ENCODE assay signal across 1 cellular context in the genomic region with DNA sequence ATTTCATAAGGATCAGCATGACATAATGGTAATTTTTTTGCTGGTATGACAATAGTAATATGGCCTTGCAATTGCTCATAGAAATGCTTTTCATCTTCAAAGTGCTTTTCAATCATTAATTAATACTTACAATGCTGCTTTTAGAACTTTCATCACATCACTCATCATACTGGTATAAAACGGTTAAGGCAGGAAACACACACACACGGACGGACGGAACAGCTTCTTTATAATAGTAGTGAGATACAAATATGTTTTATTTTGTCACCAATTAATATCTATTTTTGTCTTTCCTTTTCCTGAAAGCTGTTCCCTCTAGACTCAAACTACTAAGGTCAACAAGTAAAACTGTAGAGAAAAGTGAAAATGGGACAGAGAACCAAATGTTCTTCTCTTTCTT.
TF ChIP-seq lines count a peak whose summit lies in the region.

No MANE protein-coding gene starts in this region.

TF ChIP-seq in endothelial cell of umbilical vein, 7 proteins besides CTCF, POLR2A, EP300 and RAD21 (continued from another document):
- TF ChIP-seq GATA2 (IDR thresholded peaks at IDR 0.05; ENCODE audit: insufficient read depth, insufficient read length, low read depth, low read length) = no peak
- TF ChIP-seq, protein P1, sequence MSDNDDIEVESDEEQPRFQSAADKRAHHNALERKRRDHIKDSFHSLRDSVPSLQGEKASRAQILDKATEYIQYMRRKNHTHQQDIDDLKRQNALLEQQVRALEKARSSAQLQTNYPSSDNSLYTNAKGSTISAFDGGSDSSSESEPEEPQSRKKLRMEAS (IDR thresholded peaks at IDR 0.05; ENCODE audit: insufficient read depth, insufficient read length) = no peak
- TF ChIP-seq POLR2AphosphoS5 (IDR thresholded peaks at IDR 0.05; ENCODE audit: insufficient read depth, low read depth, low read length) = no peak
